Comparison of ENCODE assay signal across 26 cellular contexts in genomic region chr18:62345909-62346308, GRCh38.
"Had no signal": no experiment of that assay in that cellular context is flagged by ENCODE, and none has a peak within 500 bp of the region (broad histone marks: within the 10 kb centered on the region; RNA-seq: fewer than 3 reads in every experiment).

No MANE protein-coding gene starts in this region.

- H3K27me3 Mint-ChIP-seq: activated CD4-positive, alpha-beta T cell treated with anti-CD3 and anti-CD28 coated beads, Interleukin-2, amount 10 ng/mL, durations not matched to agents 7 days and 5 days; activated naive CD4-positive, alpha-beta T cell treated with anti-CD3 and anti-CD28 coated beads, Interleukin-2, amount 50 U/mL, for 24 hours; naive B cell had no signal

- DNase-seq: activated CD4-positive, alpha-beta T cell treated with anti-CD3 and anti-CD28 coated beads, Interleukin-2, amount 10 ng/mL, durations not matched to agents 7 days and 5 days; activated CD8-positive, alpha-beta memory T cell treated with anti-CD3 and anti-CD28 coated beads for 24 hours; activated CD8-positive, alpha-beta memory T cell treated with anti-CD3 and anti-CD28 coated beads, Interleukin-2, amount 50 U/mL, for 48 hours; activated effector memory CD4-positive, alpha-beta T cell treated with anti-CD3 and anti-CD28 coated beads, Interleukin-2, amount 50 U/mL, for 16 hours; activated T-cell treated with anti-CD3 and anti-CD28 coated beads, Interleukin-2, amount 50 U/mL, for 48 hours; adrenal gland; cerebellar nuclear complex; cortex of kidney; effector CD4-positive, alpha-beta T cell; heart right ventricle; naive B cell; stimulated activated CD4-positive, alpha-beta T cell treated with anti-CD3 and anti-CD28 coated beads, Interleukin-12 subunit alpha, Interleukin-12 subunit beta, amount 100 ng/mL, for 4 hours; stimulated activated CD4-positive, alpha-beta T cell treated with anti-CD3 and anti-CD28 coated beads, Interleukin-1b, Interleukin-23, amount 100 ng/mL, for 48 hours; stimulated activated CD8-positive, alpha-beta memory T cell treated with anti-CD3 and anti-CD28 coated beads, Interleukin-4, amount 100 ng/mL, for 48 hours; T-helper 1 cell; T1000; testis had no signal

- ATAC-seq: gastroesophageal sphincter, heart right ventricle had no signal

- H3K4me3 Mint-ChIP-seq: activated CD4-positive, alpha-beta T cell treated with anti-CD3 and anti-CD28 coated beads, Interleukin-2, amount 10 ng/mL, durations not matched to agents 7 days and 5 days; activated naive CD4-positive, alpha-beta T cell treated with anti-CD3 and anti-CD28 coated beads, Interleukin-2, amount 50 U/mL, for 24 hours; memory B cell; naive B cell; type B pancreatic cell had no signal

- H3K9ac ChIP-seq: neural progenitor cell had no signal

- H3K27ac Mint-ChIP-seq: activated CD4-positive, alpha-beta T cell treated with anti-CD3 and anti-CD28 coated beads, Interleukin-2, amount 10 ng/mL, durations not matched to agents 7 days and 5 days; activated naive CD4-positive, alpha-beta T cell treated with anti-CD3 and anti-CD28 coated beads, Interleukin-2, amount 50 U/mL, for 24 hours; memory B cell; naive B cell; progenitor cell of endocrine pancreas; type B pancreatic cell had no signal

- H3K36me3 Mint-ChIP-seq: activated naive CD4-positive, alpha-beta T cell treated with anti-CD3 and anti-CD28 coated beads, Interleukin-2, amount 50 U/mL, for 24 hours; memory B cell; naive B cell; neural progenitor cell; type B pancreatic cell had no signal

- H3K9me3 Mint-ChIP-seq: activated CD4-positive, alpha-beta T cell treated with anti-CD3 and anti-CD28 coated beads, Interleukin-2, amount 10 ng/mL, durations not matched to agents 7 days and 5 days; activated naive CD4-positive, alpha-beta T cell treated with anti-CD3 and anti-CD28 coated beads, Interleukin-2, amount 50 U/mL, for 24 hours; memory B cell; neural progenitor cell; type B pancreatic cell had no signal

- H3K9me3 ChIP-seq: adrenal gland, esophagus muscularis mucosa, gastroesophageal sphincter, heart right ventricle, testis had no signal

- H3K27ac ChIP-seq: adrenal gland, esophagus muscularis mucosa, gastroesophageal sphincter, heart right ventricle, neural progenitor cell, testis had no signal

- H3K36me3 ChIP-seq: adrenal gland, esophagus muscularis mucosa, gastroesophageal sphincter, heart right ventricle, neural progenitor cell had no signal

- H3K4me3 ChIP-seq: adrenal gland, esophagus muscularis mucosa, gastroesophageal sphincter, heart right ventricle, neural progenitor cell, testis had no signal

- H3K4me1 Mint-ChIP-seq: activated naive CD4-positive, alpha-beta T cell treated with anti-CD3 and anti-CD28 coated beads, Interleukin-2, amount 50 U/mL, for 24 hours; memory B cell; naive B cell had no signal

- H3K4me1 ChIP-seq: adrenal gland, esophagus muscularis mucosa, gastroesophageal sphincter, heart right ventricle, testis had no signal

- H3K27me3 ChIP-seq: adrenal gland, esophagus muscularis mucosa, neural progenitor cell, testis had no signal

- FAIRE-seq: bronchial epithelial cell, endothelial cell of umbilical vein had no signal
